Comparison of ENCODE assay signal across 26 cellular contexts in genomic region chr1:91575909-91576519, GRCh38.
DNase-seq lines count a peak whose midpoint lies in the region; ATAC-seq, FAIRE-seq and TF ChIP-seq lines count a peak whose summit lies in the region.
"Had no signal": no experiment of that assay in that cellular context is flagged by ENCODE, and none has a peak within 500 bp of the region (broad histone marks: within the 10 kb centered on the region; RNA-seq: fewer than 3 reads in every experiment).

No MANE protein-coding gene starts in this region.

- H3K4me2 ChIP-seq in PC-3 (ENCODE audit: low read length) (no peak overlapping the region), endothelial cell of umbilical vein (ENCODE audit: insufficient read depth, low read length) (no peak overlapping the region)

- no peaks in the 10 kb centered on the region for H3K36me3 Mint-ChIP-seq in activated naive CD4-positive, alpha-beta T cell treated with anti-CD3 and anti-CD28 coated beads, Interleukin-2, amount 50 U/mL, for 24 hours
- H3K36me3 Mint-ChIP-seq: activated CD8-positive, alpha-beta memory T cell treated with anti-CD3 and anti-CD28 coated beads, Interleukin-2, amount 10 ng/mL, durations not matched to agents 7 days and 5 days; activated naive CD4-positive, alpha-beta T cell treated with anti-CD3 and anti-CD28 coated beads, Interleukin-2, amount 10 ng/mL, durations not matched to agents 7 days and 5 days had no signal

- ATAC-seq in PC-3 (peak; percentile 50), HG03280 (IDR thresholded peaks at IDR 0.05; ENCODE audit: unreplicated experiment) (no peak), lower lobe of right lung (no peak)
- ATAC-seq: activated CD8-positive, alpha-beta memory T cell treated with anti-CD3 and anti-CD28 coated beads, Interleukin-2, amount 10 ng/mL, durations not matched to agents 7 days and 5 days; activated T-cell treated with anti-CD3 and anti-CD28 coated beads, Interleukin-2, amount 50 U/mL, for 72 hours; mucosa of descending colon; right lobe of liver had no signal

- no peaks in the 10 kb centered on the region for H3K9me3 ChIP-seq in PC-3 (ENCODE audit: low read length)
- no peaks in the 10 kb centered on the region for H3K9me3 ChIP-seq in endothelial cell of umbilical vein (replicated peaks; ENCODE audit: control insufficient read depth, insufficient read depth, low read length)
- no peaks in the 10 kb centered on the region for H3K9me3 ChIP-seq in vagina
- H3K9me3 ChIP-seq in right atrium auricular region, result no peaks in the 10 kb centered on the region
- H3K9me3 ChIP-seq in lower lobe of right lung, result no peaks in the 10 kb centered on the region
- H3K9me3 ChIP-seq: HAP-1, mucosa of descending colon, right lobe of liver, SJSA1 had no signal

- H3K9ac ChIP-seq in PC-3 (ENCODE audit: low read length) (no peak overlapping the region), endothelial cell of umbilical vein (replicated peaks; ENCODE audit: extremely low read depth, insufficient read depth, low read length) (no peak overlapping the region)

- H3K79me2 ChIP-seq in PC-3 (ENCODE audit: low read length) (no peaks in the 10 kb centered on the region), endothelial cell of umbilical vein (ENCODE audit: control insufficient read depth, insufficient read depth, low read length) (no peaks in the 10 kb centered on the region)

- TF ChIP-seq POLR2A in endothelial cell of umbilical vein (IDR thresholded peaks at IDR 0.05; ENCODE audit: low read depth, low read length), result no peak
- TF ChIP-seq POLR2A in vagina (IDR thresholded peaks at IDR 0.05), result no peak

- DNase-seq in activated naive CD4-positive, alpha-beta T cell treated with Interleukin-2 at 50 U/mL for 16 hours, result no peak
- peak; percentile 18 for DNase-seq in PC-3
- peak; percentile 29 for DNase-seq in endothelial cell of umbilical vein (ENCODE audit: low read depth, low spot score)
- no peak for DNase-seq in vagina (ENCODE audit: extremely low spot score in 2 of 2)
- DNase-seq in right atrium auricular region (ENCODE audit: low spot score), result no peak
- no peak for DNase-seq in lower lobe of right lung
- DNase-seq: 8988T; activated CD4-positive, alpha-beta T cell treated with anti-CD3 and anti-CD28 coated beads, Interleukin-2, amount 10 ng/mL, durations not matched to agents 24 days and 14 days; activated CD8-positive, alpha-beta memory T cell treated with anti-CD3 and anti-CD28 coated beads, Interleukin-2, amount 10 ng/mL, durations not matched to agents 7 days and 5 days; activated naive CD4-positive, alpha-beta T cell treated with anti-CD3 and anti-CD28 coated beads, Interleukin-2, amount 10 ng/mL, durations not matched to agents 7 days and 5 days; activated T-cell treated with anti-CD3 and anti-CD28 coated beads, Interleukin-2, amount 50 U/mL, for 72 hours; anterior cingulate cortex; DMS79; islet precursor cell; mucosa of descending colon; NCI-H2171; NK-92 treated with Interleukin-12 subunit alpha and Interleukin-12 subunit beta, amount 100 ng/mL, for 24 hours; posterior cingulate gyrus; right lobe of liver; trophoblast cell had no signal

- H3K9me1 ChIP-seq in endothelial cell of umbilical vein (replicated peaks; ENCODE audit: control insufficient read depth, extremely low read depth, insufficient read depth, low read length), result no peaks in the 10 kb centered on the region

- H3K4me3 ChIP-seq in PC-3 (ENCODE audit: low read length), result no peak overlapping the region
- H3K4me3 ChIP-seq in endothelial cell of umbilical vein (replicated peaks in 1 of 3; ENCODE audit: insufficient read depth in 1 of 3, low read depth in 1 of 3, low read length in 3 of 3), result no peak overlapping the region
- H3K4me3 ChIP-seq in vagina, result no peak overlapping the region
- no peak overlapping the region for H3K4me3 ChIP-seq in right atrium auricular region
- H3K4me3 ChIP-seq in lower lobe of right lung, result no peak overlapping the region
- H3K4me3 ChIP-seq: coronary artery, HAP-1, mucosa of descending colon, right lobe of liver, SJSA1 had no signal

- dilution Hi-C loops in endothelial cell of umbilical vein (cut with MboI; ENCODE audit: extremely low pct_ligation_motif_present, low sequenced_read_pairs), result no loop called here

- H3K4me3 Mint-ChIP-seq in activated naive CD4-positive, alpha-beta T cell treated with anti-CD3 and anti-CD28 coated beads, Interleukin-2, amount 50 U/mL, for 24 hours, result no peak overlapping the region
- H3K4me3 Mint-ChIP-seq: activated CD4-positive, alpha-beta T cell treated with anti-CD3 and anti-CD28 coated beads, Interleukin-2, amount 10 ng/mL, durations not matched to agents 24 days and 14 days; activated CD8-positive, alpha-beta memory T cell treated with anti-CD3 and anti-CD28 coated beads, Interleukin-2, amount 10 ng/mL, durations not matched to agents 7 days and 5 days; activated naive CD4-positive, alpha-beta T cell treated with anti-CD3 and anti-CD28 coated beads, Interleukin-2, amount 10 ng/mL, durations not matched to agents 7 days and 5 days; activated T-cell treated with anti-CD3 and anti-CD28 coated beads, Interleukin-2, amount 50 U/mL, for 72 hours; stimulated activated naive CD8-positive, alpha-beta T cell treated with anti-CD3 and anti-CD28 coated beads, Interleukin-15, Interleukin-2, amounts not matched to agents 100 ng/mL and 50 ng/mL, for 24 hours had no signal

- no peaks in the 10 kb centered on the region for H3F3A ChIP-seq in PC-3 (ENCODE audit: low read length, unreplicated experiment)

- no peaks in the 10 kb centered on the region for H3K9me2 ChIP-seq in PC-3 (replicated peaks; ENCODE audit: low read length)

- peak; percentile 4 for FAIRE-seq in endothelial cell of umbilical vein (lab: Jason Lieb, UNC)

- POLR2A ChIA-PET in PC-3 (lab: Charles Lee; ENCODE audit: unreplicated experiment), result no interaction called here
- POLR2A ChIA-PET in endothelial cell of umbilical vein (lab: Charles Lee), result no interaction called here

- CTCF ChIA-PET in PC-3 (lab: Charles Lee) (no interaction called here), endothelial cell of umbilical vein (lab: Charles Lee) (interaction anchor here (1.4 to 1.7 kb wide), 3 partner anchors 10 to 14 kb away, joined by 4 to 7 read pairs (median 7); no protein-coding TSS in a partner anchor)

- TF ChIP-seq CTCF in PC-3 (conservative IDR thresholded peaks at IDR 0.05; ENCODE audit: low read depth, low read length) (no peak), endothelial cell of umbilical vein (IDR thresholded peaks at IDR 0.05; ENCODE audit: extremely low read depth in 1 of 2, insufficient read depth in 1 of 2, low read depth in 1 of 2, low read length in 2 of 2) (no peak), vagina (IDR thresholded peaks at IDR 0.05) (no peak), right atrium auricular region (IDR thresholded peaks at IDR 0.05) (no peak), lower lobe of right lung (IDR thresholded peaks at IDR 0.05) (no peak)

- H3K4me1 ChIP-seq in PC-3 (ENCODE audit: insufficient read depth, low read length) (0 out of 2 replicates have a peak, but pooled peaks cover 4% of the 10 kb centered on the region), endothelial cell of umbilical vein (ENCODE audit: control insufficient read depth, extremely low read depth, insufficient read depth, low read length) (peaks cover 11% of the 10 kb centered on the region), vagina (peaks cover 27% of the 10 kb centered on the region), right atrium auricular region (peaks cover 0 to 21% of the 10 kb centered on the region in 2 donors), lower lobe of right lung (peaks cover 39% of the 10 kb centered on the region)
- H3K4me1 ChIP-seq: HAP-1, right lobe of liver had no signal

- H3K36me3 ChIP-seq in PC-3 (ENCODE audit: low read depth, low read length) (no peaks in the 10 kb centered on the region), endothelial cell of umbilical vein (ENCODE audit: control insufficient read depth in 2 of 2, extremely low read depth in 1 of 2, insufficient read depth in 2 of 2, low read length in 2 of 2) (no peaks in the 10 kb centered on the region), vagina (no peaks in the 10 kb centered on the region), right atrium auricular region (no peaks in the 10 kb centered on the region), lower lobe of right lung (no peaks in the 10 kb centered on the region)
- H3K36me3 ChIP-seq: HAP-1, right lobe of liver, SJSA1 had no signal

- no TSS peak for BruUV-seq in PC-3 (replicated peaks; lab: Mats Ljungman, UMichigan)
- BruUV-seq in endothelial cell of umbilical vein (replicated peaks; lab: Mats Ljungman, UMichigan), result no TSS peak

- no peaks in the 10 kb centered on the region for H3K9me3 Mint-ChIP-seq in activated naive CD4-positive, alpha-beta T cell treated with anti-CD3 and anti-CD28 coated beads, Interleukin-2, amount 50 U/mL, for 24 hours
- H3K9me3 Mint-ChIP-seq: activated CD4-positive, alpha-beta T cell treated with anti-CD3 and anti-CD28 coated beads, Interleukin-2, amount 10 ng/mL, durations not matched to agents 24 days and 14 days; activated naive CD4-positive, alpha-beta T cell treated with anti-CD3 and anti-CD28 coated beads, Interleukin-2, amount 10 ng/mL, durations not matched to agents 7 days and 5 days; activated T-cell treated with anti-CD3 and anti-CD28 coated beads, Interleukin-2, amount 50 U/mL, for 72 hours had no signal

- no peaks in the 10 kb centered on the region for H3K27me3 Mint-ChIP-seq in activated naive CD4-positive, alpha-beta T cell treated with anti-CD3 and anti-CD28 coated beads, Interleukin-2, amount 50 U/mL, for 24 hours
- H3K27me3 Mint-ChIP-seq: activated CD8-positive, alpha-beta memory T cell treated with anti-CD3 and anti-CD28 coated beads, Interleukin-2, amount 10 ng/mL, durations not matched to agents 7 days and 5 days; stimulated activated naive CD8-positive, alpha-beta T cell treated with anti-CD3 and anti-CD28 coated beads, Interleukin-15, Interleukin-2, amounts not matched to agents 100 ng/mL and 50 ng/mL, for 24 hours had no signal

- peaks cover 26% of the 10 kb centered on the region for H3K4me1 Mint-ChIP-seq in activated naive CD4-positive, alpha-beta T cell treated with anti-CD3 and anti-CD28 coated beads, Interleukin-2, amount 50 U/mL, for 24 hours

- H3K27ac ChIP-seq in PC-3 (ENCODE audit: low read length) (no peak overlapping the region), endothelial cell of umbilical vein (ENCODE audit: insufficient read depth, low read depth, low read length) (no peak overlapping the region), vagina (peak overlapping the region; percentile 67), right atrium auricular region (no peak overlapping the region), lower lobe of right lung (no peak overlapping the region)
- H3K27ac ChIP-seq: coronary artery, right lobe of liver had no signal

- no peaks in the 10 kb centered on the region for H4K20me1 ChIP-seq in PC-3 (ENCODE audit: low read length)
- H4K20me1 ChIP-seq in endothelial cell of umbilical vein (replicated peaks; ENCODE audit: control insufficient read depth, extremely low read depth, insufficient read depth, low read length), result no peaks in the 10 kb centered on the region

- H2AFZ ChIP-seq in PC-3 (ENCODE audit: low read length), result no peak overlapping the region
- no peak overlapping the region for H2AFZ ChIP-seq in endothelial cell of umbilical vein (ENCODE audit: low read depth, low read length)

- intact Hi-C loops in PC-3 (cut with micrococcal nuclease), result no loop called here
- intact Hi-C loops in endothelial cell of umbilical vein (cut with micrococcal nuclease), result no loop called here
- intact Hi-C loops in vagina (cut with DNase I), result no loop called here
- intact Hi-C loops in lower lobe of right lung (cut with DNase I), result no loop called here

- no peaks in the 10 kb centered on the region for H3K27me3 ChIP-seq in PC-3 (ENCODE audit: low read length)
- no peaks in the 10 kb centered on the region for H3K27me3 ChIP-seq in endothelial cell of umbilical vein (ENCODE audit: control insufficient read depth in 2 of 2, insufficient read depth in 2 of 2, low read length in 2 of 2)
- no peaks in the 10 kb centered on the region for H3K27me3 ChIP-seq in vagina
- H3K27me3 ChIP-seq in right atrium auricular region, result no peaks in the 10 kb centered on the region
- no peaks in the 10 kb centered on the region for H3K27me3 ChIP-seq in lower lobe of right lung (ENCODE audit: low read depth)
- H3K27me3 ChIP-seq: right lobe of liver, SJSA1 had no signal

- peak overlapping the region; percentile 1 for H3K27ac Mint-ChIP-seq in activated naive CD4-positive, alpha-beta T cell treated with anti-CD3 and anti-CD28 coated beads, Interleukin-2, amount 50 U/mL, for 24 hours
- H3K27ac Mint-ChIP-seq: activated CD4-positive, alpha-beta T cell treated with anti-CD3 and anti-CD28 coated beads, Interleukin-2, amount 10 ng/mL, durations not matched to agents 24 days and 14 days; activated CD8-positive, alpha-beta memory T cell treated with anti-CD3 and anti-CD28 coated beads, Interleukin-2, amount 10 ng/mL, durations not matched to agents 7 days and 5 days; activated naive CD4-positive, alpha-beta T cell treated with anti-CD3 and anti-CD28 coated beads, Interleukin-2, amount 10 ng/mL, durations not matched to agents 7 days and 5 days; activated T-cell treated with anti-CD3 and anti-CD28 coated beads, Interleukin-2, amount 50 U/mL, for 72 hours; stimulated activated naive CD8-positive, alpha-beta T cell treated with anti-CD3 and anti-CD28 coated beads, Interleukin-15, Interleukin-2, amounts not matched to agents 100 ng/mL and 50 ng/mL, for 24 hours had no signal

Comparison
In these comparisons a context has a peak if more than half of its experiments do, and no peak if none do; other contexts are left out.
1. DNase-seq: peak in PC-3 (single experiment) and endothelial cell of umbilical vein (single experiment); none in activated naive CD4-positive, alpha-beta T cell treated with Interleukin-2 at 50 U/mL for 16 hours (single experiment), vagina (0 of 2), right atrium auricular region (single experiment) and lower lobe of right lung (single experiment).